8 cellular contexts compared by ENCODE assay signal in genomic region chr9:35656841-35657326, GRCh38. TPM values are rescaled to one million over a fixed set of nuclear protein-coding genes. Genes with fewer than 3 reads are reported as not detected.
DNase-seq lines count a peak whose midpoint lies in the region; TF ChIP-seq lines count a peak whose summit lies in the region.

No MANE protein-coding gene starts in this region.

- H2AFZ ChIP-seq in KMS-11 (ENCODE audit: low read depth) = no peak overlapping the region

- H3K27ac Mint-ChIP-seq in chondrocyte (ENCODE audit: unreplicated experiment) = peak overlapping the region; percentile 99

- no peaks in the 10 kb centered on the region for H4K20me1 ChIP-seq in KMS-11 (ENCODE audit: insufficient read depth)

- no peak for DNase-seq in chondrocyte (ENCODE audit: low spot score)
- DNase-seq in cerebellar cortex (ENCODE audit: low spot score) = no peak
- DNase-seq in ureter (ENCODE audit: low spot score) = no peak
- no peak for DNase-seq in occipital lobe (lab: John Stamatoyannopoulos, UW)
- DNase-seq in RKO (ENCODE audit: low spot score) = no peak

- no peaks in the 10 kb centered on the region for H3K27me3 Mint-ChIP-seq in chondrocyte (ENCODE audit: low read depth)

- H3K4me3 Mint-ChIP-seq in chondrocyte (ENCODE audit: unreplicated experiment) = peak overlapping the region; percentile 70

- peaks cover 18% of the 10 kb centered on the region for H3K4me1 ChIP-seq in KMS-11 (ENCODE audit: low read depth, poor library complexity, severe bottlenecking)
- peaks cover 0 to 18% of the 10 kb centered on the region in 2 donors for H3K4me1 ChIP-seq in muscle layer of duodenum (ENCODE audit: control insufficient read depth in 1 of 2, insufficient read depth in 2 of 2, low read length in 2 of 2)

- peaks cover 47% of the 10 kb centered on the region for H3K4me1 Mint-ChIP-seq in chondrocyte (ENCODE audit: low read depth)

- no peaks in the 10 kb centered on the region for H3K9me3 ChIP-seq in muscle layer of duodenum (ENCODE audit: control insufficient read depth in 1 of 2, low read length in 2 of 2)

- no peaks in the 10 kb centered on the region for H3K9me3 Mint-ChIP-seq in chondrocyte (ENCODE audit: low read depth)

- H3K27ac ChIP-seq in 22Rv1 = peak overlapping the region; percentile 89
- no peak overlapping the region; the same call in 1 of the 2 replicates for H3K27ac ChIP-seq in KMS-11
- peak overlapping the region; percentile 99 for H3K27ac ChIP-seq in muscle layer of duodenum (ENCODE audit: low read length)

- H3K36me3 Mint-ChIP-seq in chondrocyte (ENCODE audit: low read depth) = peaks cover 9% of the 10 kb centered on the region

- H3K9ac ChIP-seq in KMS-11 = no peak overlapping the region

- H3K36me3 ChIP-seq in KMS-11 (ENCODE audit: insufficient read depth) (no peaks in the 10 kb centered on the region), muscle layer of duodenum (ENCODE audit: control insufficient read depth in 1 of 2, insufficient read depth in 2 of 2, low read length in 2 of 2) (peaks cover 8 to 14% of the 10 kb centered on the region in 2 donors)

- H3K27me3 ChIP-seq in KMS-11 (ENCODE audit: insufficient read depth, low read depth) (no peaks in the 10 kb centered on the region), muscle layer of duodenum (ENCODE audit: low read depth, low read length) (no peaks in the 10 kb centered on the region)

- H3K79me2 ChIP-seq in KMS-11 (ENCODE audit: insufficient read depth, low read depth) = no peaks in the 10 kb centered on the region; the same call in 1 of the 2 replicates

- TF ChIP-seq CTCF in 22Rv1 (IDR thresholded peaks at IDR 0.05) (no peak), KMS-11 (conservative IDR thresholded peaks at IDR 0.05; ENCODE audit: low read depth, low read length) (no peak), chondrocyte (IDR thresholded peaks at IDR 0.05) (no peak)

- H3K4me2 ChIP-seq in KMS-11 = peak overlapping the region; percentile 22; the same call in 1 of the 2 replicates

- H3K4me3 ChIP-seq in KMS-11 (IDR thresholded peaks at IDR 0.05; ENCODE audit: insufficient read depth, low read depth, low read length) (no peak overlapping the region), muscle layer of duodenum (ENCODE audit: low read depth in 1 of 2, low read length in 2 of 2) (peak overlapping the region; percentile 50 to 88)

RNA-seq across cellular contexts. Expression of gene RMRP, which starts 0.9 kb away (rescaled TPM):
- total RNA-seq in chondrocyte (11,782 to 13,339 TPM (median 12,386 TPM) in 3 replicates), ureter (3,373 TPM), occipital lobe (159,856 TPM)

RNA-seq across cellular contexts. Expression of gene CCDC107, which starts 1.2 kb away (rescaled TPM):
- total RNA-seq in chondrocyte (31.1 to 55.2 TPM (median 52.2 TPM) in 3 replicates), ureter (22.4 TPM), occipital lobe (10.5 TPM)

RNA-seq across cellular contexts. Expression of gene SIT1, which starts 6.2 kb away (rescaled TPM):
- not detected in 3 replicates for total RNA-seq in chondrocyte
- 0.52 TPM for total RNA-seq in ureter
- total RNA-seq in occipital lobe = not detected

RNA-seq across cellular contexts. Expression of gene ARHGEF39, which starts 8.1 kb away (rescaled TPM):
- total RNA-seq in chondrocyte (0.79 to 2.3 TPM (median 0.85 TPM) in 3 replicates), ureter (1.0 TPM), occipital lobe (0.94 TPM)

RNA-seq across cellular contexts. Expression of gene CA9, which starts 16.8 kb away (rescaled TPM):
- total RNA-seq in chondrocyte = 2.9 to 3.6 TPM in 2 of 3 replicates, not detected in the other
- total RNA-seq in ureter = not detected
- 0.78 TPM for total RNA-seq in occipital lobe

Comparison
In these comparisons a context has a peak if more than half of its experiments do, and no peak if none do; other contexts are left out.
1. RNA of gene RMRP, which starts 0.9 kb away (total RNA-seq): 159,856 TPM in occipital lobe (single experiment); 11,782 to 13,339 TPM in chondrocyte and 3,373 TPM in ureter (single experiment); every median in the first group is over 10 times any median in the second.